9 cellular contexts compared by ENCODE assay signal in genomic region chr4:153541426-153542096, GRCh38.
DNase-seq lines count a peak whose midpoint lies in the region; ATAC-seq and TF ChIP-seq lines count a peak whose summit lies in the region.
"Had no signal": no experiment of that assay in that cellular context is flagged by ENCODE, and none has a peak within 500 bp of the region (broad histone marks: within the 10 kb centered on the region; RNA-seq: fewer than 3 reads in every experiment).

No MANE protein-coding gene starts in this region.

- H3K36me3 ChIP-seq in gastrocnemius medialis: no peaks in the 10 kb centered on the region

- intact Hi-C loops in gastrocnemius medialis (cut with DNase I; ENCODE audit: low total_unique reads): loop anchor here (1.0 kb wide), 1 partner anchor 33 kb away; no protein-coding TSS in a partner anchor

- DNase-seq in HS-27A (ENCODE audit: low read depth): peak; percentile 96
- DNase-seq in astrocyte of the hippocampus (ENCODE audit: low read depth, low spot score): peak; percentile 95
- DNase-seq in gastrocnemius medialis: no peak
- DNase-seq in NAMALWA (ENCODE audit: low spot score): no peak
- no peak for DNase-seq in NCI-H446 (lab: John Stamatoyannopoulos, UW)
- DNase-seq in 8988T: no peak
- no peak for DNase-seq in NCI-H1417 (lab: John Stamatoyannopoulos, UW)
- DNase-seq: glutamatergic neuron had no signal

- no peak for TF ChIP-seq CTCF in gastrocnemius medialis (IDR thresholded peaks at IDR 0.05 in 4 of 5, conservative IDR thresholded peaks at IDR 0.05 in 1 of 5)

- no peak for TF ChIP-seq POLR2A in gastrocnemius medialis (IDR thresholded peaks at IDR 0.05)

- ATAC-seq in GM18909 (IDR thresholded peaks at IDR 0.05; ENCODE audit: poor library complexity, unreplicated experiment): peak; percentile 55
- ATAC-seq in gastrocnemius medialis: no peak

- no peak overlapping the region for H3K4me3 ChIP-seq in gastrocnemius medialis

- H3K4me1 ChIP-seq in gastrocnemius medialis: peaks cover 61 to 69% of the 10 kb centered on the region in 2 donors

- in situ Hi-C loops in gastrocnemius medialis (cut with MboI; ENCODE audit: low sequenced_read_pairs in 4 of 4): no loop called here

- no peaks in the 10 kb centered on the region for H3K27me3 ChIP-seq in gastrocnemius medialis

- H3K27ac ChIP-seq in gastrocnemius medialis: peak overlapping the region; percentile 46 to 88 (median 76)

- no peaks in the 10 kb centered on the region for H3K9me3 ChIP-seq in gastrocnemius medialis

Comparison
In these comparisons a context has a peak if more than half of its experiments do, and no peak if none do; other contexts are left out.
1. DNase-seq: peak in HS-27A (single experiment) and astrocyte of the hippocampus (single experiment); none in gastrocnemius medialis (0 of 2), NAMALWA (single experiment), NCI-H446 (0 of 2), 8988T (single experiment) and NCI-H1417 (0 of 3).